22 cellular contexts compared by ENCODE assay signal in genomic region chr21:33099131-33099530, GRCh38. TPM values are rescaled to one million over a fixed set of nuclear protein-coding genes. Genes with fewer than 3 reads are reported as not detected.
"Had no signal": no experiment of that assay in that cellular context is flagged by ENCODE, and none has a peak within 500 bp of the region (broad histone marks: within the 10 kb centered on the region; RNA-seq: fewer than 3 reads in every experiment).

No MANE protein-coding gene starts in this region.

- ATAC-seq: SK-N-SH treated with all-trans-retinoic acid at 6 μM for 48 hours had no signal

- DNase-seq: KBM-7, MV-4-11, NCI-H1105, NCI-H1417, NCI-H146, NCI-H1694 treated with DMSO at 0.1 percent for 48 hours, NCI-H1930, NCI-H2081, NCI-H2107, NCI-H2227 treated with DMSO at 0.1 percent for 48 hours, NCI-H524, NCI-H526 treated with DMSO at 0.1 percent for 48 hours, NCI-H748 treated with DMSO at 0.1 percent for 48 hours, Right ventricle myocardium superior, RPMI8226, SJCRH30, T-helper 1 cell had no signal

- H3K27ac ChIP-seq: SJCRH30 had no signal

- H3K4me3 ChIP-seq: SJCRH30 had no signal

RNA-seq across cellular contexts. Expression of gene OLIG1, which starts 29.2 kb away (rescaled TPM):
- total RNA-seq: HT1080, LHCN-M2, MCF 10A, NCI-H460 had no signal
